8 cellular contexts compared by ENCODE assay signal in the genomic region with DNA sequence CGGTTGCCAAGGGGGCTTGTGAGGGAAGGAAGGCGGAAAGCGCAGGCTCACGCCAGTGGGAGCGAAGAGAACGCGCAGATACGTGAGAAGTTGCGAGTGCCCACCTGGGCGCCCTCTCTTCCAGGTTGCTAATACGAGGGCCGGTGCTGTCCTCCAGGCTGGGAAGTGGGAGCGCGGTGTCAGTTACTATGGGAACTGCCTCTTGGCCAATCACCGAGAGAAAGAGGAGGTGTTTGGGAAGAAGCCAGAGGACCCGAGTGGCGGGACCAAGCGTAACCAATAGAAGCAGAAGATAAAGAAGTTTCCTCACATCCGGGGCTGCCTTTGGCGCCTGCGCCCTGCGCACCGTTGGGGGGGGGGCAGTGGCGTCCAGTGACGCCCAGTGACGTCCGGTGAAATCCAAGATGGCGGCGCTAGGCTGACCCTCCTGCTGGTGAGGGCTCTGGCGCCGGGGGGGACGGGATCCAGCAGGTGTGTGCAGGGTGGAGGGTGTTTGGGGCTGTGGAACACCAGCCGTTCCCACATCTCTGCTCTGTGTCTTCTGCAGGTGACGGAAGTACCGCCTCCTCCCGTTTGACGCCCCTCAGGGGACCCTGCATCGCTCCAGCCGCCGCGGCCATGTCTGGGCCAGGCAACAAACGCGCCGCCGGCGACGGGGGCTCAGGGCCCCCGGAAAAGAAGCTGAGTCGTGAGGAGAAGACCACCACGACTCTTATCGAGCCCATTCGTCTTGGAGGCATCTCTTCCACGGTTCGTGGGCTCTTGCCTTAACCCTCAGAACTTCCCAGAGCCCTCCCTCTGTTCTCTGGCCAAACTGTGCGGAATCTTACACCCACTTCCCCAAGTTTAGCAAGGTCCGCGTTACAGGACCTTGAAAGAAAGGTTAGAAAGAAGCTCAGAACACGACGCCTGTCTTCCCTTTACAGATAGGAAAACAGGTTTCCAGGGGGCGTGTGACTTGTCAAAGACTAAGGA. TPM values are rescaled to one million over a fixed set of nuclear protein-coding genes. Genes with fewer than 3 reads are reported as not detected.
DNase-seq lines count a peak whose midpoint lies in the region; ATAC-seq and TF ChIP-seq lines count a peak whose summit lies in the region.

A gene (minus strand): TSS at position 135 of the 975 bp plus-strand sequence. CDS start 314 bp downstream, outside the sequence.
A gene (plus strand): TSS at position 395 of the 975 bp plus-strand sequence. CDS start 224 bp downstream, at position 619.

- H3K36me3 ChIP-seq in BLaER1 (peaks cover 66% of the 10 kb centered on the region), colonic mucosa (peaks cover 28% of the 10 kb centered on the region)

- H3K27me3 ChIP-seq in BLaER1 (no peaks in the 10 kb centered on the region), colonic mucosa (no peaks in the 10 kb centered on the region), layer of hippocampus (ENCODE audit: control insufficient read depth, insufficient read depth, low read length) (no peaks in the 10 kb centered on the region)

- H3K27ac ChIP-seq in BLaER1 (peak within 1 kb of the TSS; percentile 84), colonic mucosa (peak within 1 kb of the TSS; percentile 81), layer of hippocampus (ENCODE audit: low read depth, low read length) (peak within 1 kb of the TSS; percentile 90)

- peak; percentile 94 for DNase-seq in NCI-H524 treated with DMSO at 0.1 percent for 48 hours (lab: John Stamatoyannopoulos, UW)
- peak; percentile 93 for DNase-seq in activated CD4-positive, alpha-beta T cell treated with anti-CD3 and anti-CD28 coated beads for 48 hours
- DNase-seq in colonic mucosa = peak; percentile 97
- DNase-seq in stimulated activated CD4-positive, alpha-beta T cell treated with anti-CD3 and anti-CD28 coated beads, Interleukin-1b, Interleukin-23, amount 100 ng/mL, for 24 hours (ENCODE audit: low read depth in 4 of 4, low spot score in 1 of 4) = peak; percentile 64 to 87 (median 79)

- peak within 1 kb of the TSS; percentile 88 for H3K4me3 ChIP-seq in BLaER1
- peak within 1 kb of the TSS; percentile 75 for H3K4me3 ChIP-seq in colonic mucosa

- no peak for TF ChIP-seq CTCF in colonic mucosa (IDR thresholded peaks at IDR 0.05)

- peak within 1 kb of the TSS; percentile 94 for H3K4me2 ChIP-seq in BLaER1

- H3K9me3 ChIP-seq in BLaER1 (no peaks in the 10 kb centered on the region), colonic mucosa (no peaks in the 10 kb centered on the region)

- ATAC-seq in GM19324 (IDR thresholded peaks at IDR 0.05; ENCODE audit: low FRiP score, unreplicated experiment) = peak; percentile 89
- ATAC-seq in HG03460 (IDR thresholded peaks at IDR 0.05; ENCODE audit: unreplicated experiment) = peak; percentile 80

- H3K4me1 ChIP-seq in BLaER1 = peaks cover 50% of the 10 kb centered on the region
- peaks cover 12% of the 10 kb centered on the region for H3K4me1 ChIP-seq in colonic mucosa

- peaks cover 49% of the 10 kb centered on the region for H4K20me1 ChIP-seq in BLaER1

- H3K9ac ChIP-seq in BLaER1 (peak within 1 kb of the TSS; percentile 86), colonic mucosa (ENCODE audit: low read depth in 2 of 2, low read length in 2 of 2) (peak within 1 kb of the TSS; percentile 91 to 92)

- intact Hi-C loops in colonic mucosa (cut with DNase I) = no loop called here

RNA-seq across cellular contexts. Expression of the first gene that starts in this region (rescaled TPM):
- 10 to 100 TPM in 1 of 2 donors, 1 to 10 TPM in 1; 8.6 to 12.7 TPM for total RNA-seq in colonic mucosa

RNA-seq across cellular contexts. Expression of the second gene that starts in this region (rescaled TPM):
- 100 to 1,000 TPM in 1 of 2 donors, 10 to 100 TPM in 1; 94.6 to 117 TPM for total RNA-seq in colonic mucosa

Comparison
In these comparisons a context has a peak if more than half of its experiments do, and no peak if none do; other contexts are left out.
1. Peak in every context shown above with its lines: DNase-seq, ATAC-seq, H3K4me3 ChIP-seq and H3K27ac ChIP-seq.